Comparison of ENCODE assay signal across 1 cellular context in genomic region chr20:58583586-58583985, GRCh38.
TF ChIP-seq lines count a peak whose summit lies in the region.

No MANE protein-coding gene starts in this region.

TF ChIP-seq in GM23338, 12 proteins besides CTCF, POLR2A, EP300 and RAD21 (continued from another document):
- TF ChIP-seq, protein P1, sequence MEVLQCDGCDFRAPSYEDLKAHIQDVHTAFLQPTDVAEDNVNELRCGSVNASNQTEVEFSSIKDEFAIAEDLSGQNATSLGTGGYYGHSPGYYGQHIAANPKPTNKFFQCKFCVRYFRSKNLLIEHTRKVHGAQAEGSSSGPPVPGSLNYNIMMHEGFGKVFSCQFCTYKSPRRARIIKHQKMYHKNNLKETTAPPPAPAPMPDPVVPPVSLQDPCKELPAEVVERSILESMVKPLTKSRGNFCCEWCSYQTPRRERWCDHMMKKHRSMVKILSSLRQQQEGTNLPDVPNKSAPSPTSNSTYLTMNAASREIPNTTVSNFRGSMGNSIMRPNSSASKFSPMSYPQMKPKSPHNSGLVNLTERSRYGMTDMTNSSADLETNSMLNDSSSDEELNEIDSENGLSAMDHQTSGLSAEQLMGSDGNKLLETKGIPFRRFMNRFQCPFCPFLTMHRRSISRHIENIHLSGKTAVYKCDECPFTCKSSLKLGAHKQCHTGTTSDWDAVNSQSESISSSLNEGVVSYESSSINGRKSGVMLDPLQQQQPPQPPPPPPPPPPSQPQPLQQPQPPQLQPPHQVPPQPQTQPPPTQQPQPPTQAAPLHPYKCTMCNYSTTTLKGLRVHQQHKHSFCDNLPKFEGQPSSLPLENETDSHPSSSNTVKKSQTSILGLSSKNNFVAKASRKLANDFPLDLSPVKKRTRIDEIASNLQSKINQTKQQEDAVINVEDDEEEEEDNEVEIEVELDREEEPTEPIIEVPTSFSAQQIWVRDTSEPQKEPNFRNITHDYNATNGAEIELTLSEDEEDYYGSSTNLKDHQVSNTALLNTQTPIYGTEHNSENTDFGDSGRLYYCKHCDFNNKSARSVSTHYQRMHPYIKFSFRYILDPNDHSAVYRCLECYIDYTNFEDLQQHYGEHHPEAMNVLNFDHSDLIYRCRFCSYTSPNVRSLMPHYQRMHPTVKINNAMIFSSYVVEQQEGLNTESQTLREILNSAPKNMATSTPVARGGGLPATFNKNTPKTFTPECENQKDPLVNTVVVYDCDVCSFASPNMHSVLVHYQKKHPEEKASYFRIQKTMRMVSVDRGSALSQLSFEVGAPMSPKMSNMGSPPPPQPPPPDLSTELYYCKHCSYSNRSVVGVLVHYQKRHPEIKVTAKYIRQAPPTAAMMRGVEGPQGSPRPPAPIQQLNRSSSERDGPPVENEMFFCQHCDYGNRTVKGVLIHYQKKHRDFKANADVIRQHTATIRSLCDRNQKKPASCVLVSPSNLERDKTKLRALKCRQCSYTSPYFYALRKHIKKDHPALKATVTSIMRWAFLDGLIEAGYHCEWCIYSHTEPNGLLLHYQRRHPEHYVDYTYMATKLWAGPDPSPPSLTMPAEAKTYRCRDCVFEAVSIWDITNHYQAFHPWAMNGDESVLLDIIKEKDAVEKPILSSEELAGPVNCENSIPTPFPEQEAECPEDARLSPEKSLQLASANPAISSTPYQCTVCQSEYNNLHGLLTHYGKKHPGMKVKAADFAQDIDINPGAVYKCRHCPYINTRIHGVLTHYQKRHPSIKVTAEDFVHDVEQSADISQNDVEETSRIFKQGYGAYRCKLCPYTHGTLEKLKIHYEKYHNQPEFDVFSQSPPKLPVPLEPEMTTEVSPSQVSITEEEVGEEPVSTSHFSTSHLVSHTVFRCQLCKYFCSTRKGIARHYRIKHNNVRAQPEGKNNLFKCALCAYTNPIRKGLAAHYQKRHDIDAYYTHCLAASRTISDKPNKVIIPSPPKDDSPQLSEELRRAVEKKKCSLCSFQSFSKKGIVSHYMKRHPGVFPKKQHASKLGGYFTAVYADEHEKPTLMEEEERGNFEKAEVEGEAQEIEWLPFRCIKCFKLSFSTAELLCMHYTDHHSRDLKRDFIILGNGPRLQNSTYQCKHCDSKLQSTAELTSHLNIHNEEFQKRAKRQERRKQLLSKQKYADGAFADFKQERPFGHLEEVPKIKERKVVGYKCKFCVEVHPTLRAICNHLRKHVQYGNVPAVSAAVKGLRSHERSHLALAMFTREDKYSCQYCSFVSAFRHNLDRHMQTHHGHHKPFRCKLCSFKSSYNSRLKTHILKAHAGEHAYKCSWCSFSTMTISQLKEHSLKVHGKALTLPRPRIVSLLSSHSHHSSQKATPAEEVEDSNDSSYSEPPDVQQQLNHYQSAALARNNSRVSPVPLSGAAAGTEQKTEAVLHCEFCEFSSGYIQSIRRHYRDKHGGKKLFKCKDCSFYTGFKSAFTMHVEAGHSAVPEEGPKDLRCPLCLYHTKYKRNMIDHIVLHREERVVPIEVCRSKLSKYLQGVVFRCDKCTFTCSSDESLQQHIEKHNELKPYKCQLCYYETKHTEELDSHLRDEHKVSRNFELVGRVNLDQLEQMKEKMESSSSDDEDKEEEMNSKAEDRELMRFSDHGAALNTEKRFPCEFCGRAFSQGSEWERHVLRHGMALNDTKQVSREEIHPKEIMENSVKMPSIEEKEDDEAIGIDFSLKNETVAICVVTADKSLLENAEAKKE (CRISPR knock-in tag; IDR thresholded peaks at IDR 0.05), result no peak
- no peak for TF ChIP-seq ZNF114 (CRISPR knock-in tag; IDR thresholded peaks at IDR 0.05)
- no peak for TF ChIP-seq EZH2 (IDR thresholded peaks at IDR 0.05; ENCODE audit: low read depth, unreplicated experiment)
- TF ChIP-seq POLR2AphosphoS5 (IDR thresholded peaks at IDR 0.05; ENCODE audit: low read depth), result no peak
- TF ChIP-seq, protein P2, sequence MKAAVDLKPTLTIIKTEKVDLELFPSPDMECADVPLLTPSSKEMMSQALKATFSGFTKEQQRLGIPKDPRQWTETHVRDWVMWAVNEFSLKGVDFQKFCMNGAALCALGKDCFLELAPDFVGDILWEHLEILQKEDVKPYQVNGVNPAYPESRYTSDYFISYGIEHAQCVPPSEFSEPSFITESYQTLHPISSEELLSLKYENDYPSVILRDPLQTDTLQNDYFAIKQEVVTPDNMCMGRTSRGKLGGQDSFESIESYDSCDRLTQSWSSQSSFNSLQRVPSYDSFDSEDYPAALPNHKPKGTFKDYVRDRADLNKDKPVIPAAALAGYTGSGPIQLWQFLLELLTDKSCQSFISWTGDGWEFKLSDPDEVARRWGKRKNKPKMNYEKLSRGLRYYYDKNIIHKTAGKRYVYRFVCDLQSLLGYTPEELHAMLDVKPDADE (IDR thresholded peaks at IDR 0.05), result no peak
- TF ChIP-seq EZH2phosphoT487 (IDR thresholded peaks at IDR 0.05; ENCODE audit: unreplicated experiment), result no peak
- no peak for TF ChIP-seq JUNB (IDR thresholded peaks at IDR 0.05; ENCODE audit: unreplicated experiment)
- no peak for TF ChIP-seq NANOG (IDR thresholded peaks at IDR 0.05; ENCODE audit: borderline replicate concordance)
